ENCODE assay signal across 33 cellular contexts in the genomic region with DNA sequence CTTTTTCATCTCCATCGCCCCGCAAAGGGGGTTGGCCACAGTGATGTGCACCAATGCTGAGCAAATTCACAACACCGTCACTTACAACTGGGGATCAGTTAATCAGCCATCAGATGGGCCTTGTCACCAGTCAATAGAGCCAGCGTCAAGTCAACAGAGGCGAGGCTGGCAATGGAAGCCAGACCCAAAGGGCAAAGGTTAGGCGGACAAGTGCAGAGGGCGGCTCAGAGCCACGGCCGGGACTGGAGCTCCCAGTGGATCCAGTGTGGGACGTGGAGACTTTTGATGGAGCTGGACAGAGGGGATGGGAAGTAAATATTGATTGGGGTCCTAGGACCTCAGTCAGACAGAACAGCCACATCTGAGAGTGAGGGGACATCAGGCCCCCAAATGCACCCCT.
"Had no signal": no experiment of that assay in that cellular context is flagged by ENCODE, and none has a peak within 500 bp of the region (broad histone marks: within the 10 kb centered on the region; RNA-seq: fewer than 3 reads in every experiment).

No MANE protein-coding gene starts in this region.

- H3K4me1 ChIP-seq: breast epithelium, colonic mucosa had no signal

- H3K27me3 ChIP-seq: ascending aorta, breast epithelium, colonic mucosa, esophagus squamous epithelium, gastroesophageal sphincter had no signal

- H3K4me3 Mint-ChIP-seq: activated B cell treated with CpG ODN at 0.5 μM for 24 hours; activated CD8-positive, alpha-beta T cell treated with anti-CD3 and anti-CD28 coated beads for 36 hours; activated naive CD4-positive, alpha-beta T cell treated with anti-CD3 and anti-CD28 coated beads for 36 hours; activated naive CD8-positive, alpha-beta T cell treated with anti-CD3 and anti-CD28 coated beads, Interleukin-2, amount 10 ng/mL, durations not matched to agents 7 days and 5 days; activated T-cell treated with anti-CD3 and anti-CD28 coated beads, Interleukin-2, amount 50 U/mL, for 4 hours; activated T-helper 17 cell treated with anti-CD3 and anti-CD28 coated beads, Interleukin-2, amount 50 U/mL, for 72 hours; brain; T-helper 17 cell; T-helper 2 cell treated with Interferon-gamma antibody and Interleukin-4, amounts not matched to agents 5 μg/mL and 100 μg/mL, for 36 hours had no signal

- H3K4me3 ChIP-seq: ascending aorta, breast epithelium, cardiac muscle cell, colonic mucosa, esophagus squamous epithelium, gastroesophageal sphincter had no signal

- H3K36me3 ChIP-seq: ascending aorta, breast epithelium, cardiac muscle cell, colonic mucosa, esophagus squamous epithelium, gastroesophageal sphincter, WERI-Rb-1 had no signal

- H3K27ac Mint-ChIP-seq: activated B cell treated with CpG ODN at 0.5 μM for 24 hours; activated CD8-positive, alpha-beta T cell treated with anti-CD3 and anti-CD28 coated beads for 36 hours; activated naive CD4-positive, alpha-beta T cell treated with anti-CD3 and anti-CD28 coated beads for 36 hours; activated naive CD4-positive, alpha-beta T cell treated with anti-CD3 and anti-CD28 coated beads, Interleukin-2, amount 50 U/mL, for 72 hours; activated naive CD8-positive, alpha-beta T cell treated with anti-CD3 and anti-CD28 coated beads, Interleukin-2, amount 10 ng/mL, durations not matched to agents 7 days and 5 days; activated T-helper 17 cell treated with anti-CD3 and anti-CD28 coated beads, Interleukin-2, amount 50 U/mL, for 72 hours; brain; T-helper 17 cell; T-helper 2 cell treated with Interferon-gamma antibody and Interleukin-4, amounts not matched to agents 5 μg/mL and 100 μg/mL, for 36 hours had no signal

- H3K36me3 Mint-ChIP-seq: activated naive CD4-positive, alpha-beta T cell treated with anti-CD3 and anti-CD28 coated beads, Interleukin-2, amount 50 U/mL, for 72 hours; activated naive CD8-positive, alpha-beta T cell treated with anti-CD3 and anti-CD28 coated beads, Interleukin-2, amount 10 ng/mL, durations not matched to agents 7 days and 5 days; brain had no signal

- H3K9me3 ChIP-seq: ascending aorta, breast epithelium, colonic mucosa, esophagus squamous epithelium, gastroesophageal sphincter had no signal

- H3K9me3 Mint-ChIP-seq: activated B cell treated with CpG ODN at 0.5 μM for 24 hours; activated CD8-positive, alpha-beta T cell treated with anti-CD3 and anti-CD28 coated beads for 36 hours; activated naive CD4-positive, alpha-beta T cell treated with anti-CD3 and anti-CD28 coated beads for 36 hours; activated naive CD4-positive, alpha-beta T cell treated with anti-CD3 and anti-CD28 coated beads, Interleukin-2, amount 50 U/mL, for 72 hours; activated naive CD8-positive, alpha-beta T cell treated with anti-CD3 and anti-CD28 coated beads, Interleukin-2, amount 10 ng/mL, durations not matched to agents 7 days and 5 days; activated T-cell treated with anti-CD3 and anti-CD28 coated beads, Interleukin-2, amount 50 U/mL, for 4 hours; activated T-helper 17 cell treated with anti-CD3 and anti-CD28 coated beads, Interleukin-2, amount 50 U/mL, for 72 hours; T-helper 2 cell treated with Interferon-gamma antibody and Interleukin-4, amounts not matched to agents 5 μg/mL and 100 μg/mL, for 36 hours had no signal

- H3K27me3 Mint-ChIP-seq: activated CD8-positive, alpha-beta T cell treated with anti-CD3 and anti-CD28 coated beads for 36 hours; activated T-helper 17 cell treated with anti-CD3 and anti-CD28 coated beads, Interleukin-2, amount 50 U/mL, for 72 hours; T-helper 17 cell had no signal

- FAIRE-seq: endometrium, endothelial cell of umbilical vein had no signal

- H3K4me1 Mint-ChIP-seq: activated B cell treated with CpG ODN at 0.5 μM for 24 hours; activated naive CD8-positive, alpha-beta T cell treated with anti-CD3 and anti-CD28 coated beads, Interleukin-2, amount 10 ng/mL, durations not matched to agents 7 days and 5 days; activated T-helper 17 cell treated with anti-CD3 and anti-CD28 coated beads, Interleukin-2, amount 50 U/mL, for 72 hours had no signal

- ATAC-seq: activated CD4-positive, CD25-positive, alpha-beta regulatory T cell treated with anti-CD3 and anti-CD28 coated beads, Interleukin-2, amount 50 U/mL, for 24 hours; activated CD8-positive, alpha-beta T cell treated with anti-CD3 and anti-CD28 coated beads for 36 hours; activated naive CD4-positive, alpha-beta T cell treated with anti-CD3 and anti-CD28 coated beads, Interleukin-2, amount 50 U/mL, for 72 hours; activated T-cell treated with anti-CD3 and anti-CD28 coated beads, Interleukin-2, amount 50 U/mL, for 4 hours; activated T-helper 17 cell treated with anti-CD3 and anti-CD28 coated beads, Interleukin-2, amount 50 U/mL, for 72 hours; gastroesophageal sphincter; T-helper 17 cell had no signal

- H3K27ac ChIP-seq: ascending aorta, breast epithelium, cardiac muscle cell, colonic mucosa, epithelial cell of prostate, esophagus squamous epithelium, gastroesophageal sphincter, WERI-Rb-1 had no signal

- DNase-seq: activated B cell treated with CpG ODN at 0.5 μM for 24 hours; activated CD4-positive, alpha-beta T cell treated with anti-CD3 and anti-CD28 coated beads for 48 hours; activated CD4-positive, alpha-beta T cell treated with anti-CD3 and anti-CD28 coated beads, Interleukin-2, amount 50 U/mL, for 1 hour; activated CD4-positive, alpha-beta T cell treated with anti-CD3 and anti-CD28 coated beads, Interleukin-2, amount 50 U/mL, for 48 hours; activated CD8-positive, alpha-beta memory T cell treated with anti-CD3 and anti-CD28 coated beads for 24 hours; activated CD8-positive, alpha-beta T cell treated with anti-CD3 and anti-CD28 coated beads for 36 hours; activated effector memory CD4-positive, alpha-beta T cell treated with Interleukin-2 at 50 U/mL for 16 hours; activated gamma-delta T cell treated with Interleukin-2 at 50 U/mL for 16 hours; activated naive CD4-positive, alpha-beta T cell treated with anti-CD3 and anti-CD28 coated beads for 36 hours; activated naive CD8-positive, alpha-beta T cell treated with anti-CD3 and anti-CD28 coated beads, Interleukin-2, amount 10 ng/mL, durations not matched to agents 7 days and 5 days; activated T-cell treated with anti-CD3 and anti-CD28 coated beads, Interleukin-2, amount 50 U/mL, for 4 hours; central memory CD4-positive, alpha-beta T cell; cerebellar nuclear complex; colonic mucosa; effector CD8-positive, alpha-beta T cell; esophagus squamous epithelium; foreskin melanocyte; T-helper 1 cell; T-helper 17 cell; T1000; WERI-Rb-1 had no signal
